ENCODE assay signal across 20 cellular contexts in the genomic region with DNA sequence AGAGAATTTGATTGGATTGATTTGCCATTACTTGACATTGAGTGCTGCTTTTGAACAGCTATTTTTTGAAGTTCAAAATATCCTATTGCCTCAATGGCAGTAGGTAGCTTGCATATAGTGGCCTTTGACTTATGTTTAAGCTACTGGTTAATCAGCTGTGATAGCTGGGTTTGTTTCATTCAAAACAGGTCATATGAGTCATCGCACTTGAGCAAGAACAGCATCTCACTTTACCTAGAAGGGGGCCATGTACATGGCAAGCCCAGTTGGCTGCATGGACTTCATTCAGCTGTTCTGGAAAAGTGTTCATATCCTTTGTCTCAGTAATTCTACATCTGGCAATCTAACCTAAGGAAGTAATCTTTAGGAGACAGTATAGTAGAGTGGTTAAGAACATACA. TPM values are rescaled to one million over a fixed set of nuclear protein-coding genes. Genes with fewer than 3 reads are reported as not detected.
A peak's percentile ranks its signal among the peaks of the same experiment; 100 is the strongest.
DNase-seq lines count a peak whose midpoint lies in the region; ATAC-seq, FAIRE-seq and TF ChIP-seq lines count a peak whose summit lies in the region.
"Had no signal": no experiment of that assay in that cellular context is flagged by ENCODE, and none has a peak within 500 bp of the region (broad histone marks: within the 10 kb centered on the region; RNA-seq: fewer than 3 reads in every experiment).

No MANE protein-coding gene starts in this region.

- H3K4me1 ChIP-seq in K562 (replicated peaks in 1 of 2; ENCODE audit: control insufficient read depth in 2 of 2, insufficient read depth in 2 of 2, low read length in 2 of 2) (peaks cover 8 to 13% of the 10 kb centered on the region in 2 experiments), mesenchymal stem cell (ENCODE audit: control insufficient read depth, insufficient read depth, low read depth, low read length) (no peaks in the 10 kb centered on the region), esophagus muscularis mucosa (no peaks in the 10 kb centered on the region)
- H3K4me1 ChIP-seq: colonic mucosa, left lung, prostate gland had no signal

- no peak overlapping the region for H3K23ac ChIP-seq in mesenchymal stem cell (ENCODE audit: low read length in 2 of 2)

- CTCF ChIA-PET in activated CD8-positive, alpha-beta T cell treated with anti-CD3 and anti-CD28 coated beads for 36 hours (lab: Charles Lee), result interaction anchor here (1.0 to 1.8 kb wide), 3 partner anchors 10 to 122 kb away, joined by 4 to 8 read pairs (median 5); no protein-coding TSS in a partner anchor
- CTCF ChIA-PET in activated CD8-positive, alpha-beta T cell treated with anti-CD3 and anti-CD28 coated beads, Interleukin-2, amount 10 ng/mL, durations not matched to agents 7 days and 5 days (lab: Charles Lee), result interaction anchor here (0.9 to 3.1 kb wide), 5 partner anchors 11 to 122 kb away, joined by 3 to 16 read pairs (median 3); no protein-coding TSS in a partner anchor
- CTCF ChIA-PET in K562 (lab: Yijun Ruan, JAX; ENCODE audit: low intra/inter-chr PET ratio), result no interaction called here
- CTCF ChIA-PET in Calu3 (lab: Charles Lee), result interaction anchor here (0.6 to 1.2 kb wide), 5 partner anchors 10 to 134 kb away, joined by 3 to 11 read pairs (median 4); no protein-coding TSS in a partner anchor

- no peak overlapping the region for H2BK12ac ChIP-seq in mesenchymal stem cell (ENCODE audit: low read length in 2 of 2)

- H3K4me1 Mint-ChIP-seq in activated CD8-positive, alpha-beta T cell treated with anti-CD3 and anti-CD28 coated beads for 36 hours (ENCODE audit: low read depth), result peaks cover 11% of the 10 kb centered on the region
- H3K4me1 Mint-ChIP-seq in activated CD8-positive, alpha-beta T cell treated with anti-CD3 and anti-CD28 coated beads, Interleukin-2, amount 10 ng/mL, durations not matched to agents 7 days and 5 days (ENCODE audit: low read depth), result no peaks in the 10 kb centered on the region
- no peaks in the 10 kb centered on the region for H3K4me1 Mint-ChIP-seq in Calu3 (ENCODE audit: low read depth, unreplicated experiment)
- H3K4me1 Mint-ChIP-seq: activated B cell treated with CpG ODN at 0.5 μM for 24 hours, naive B cell had no signal

- H3K18ac ChIP-seq in mesenchymal stem cell (ENCODE audit: low read depth in 1 of 2, low read length in 2 of 2), result no peak overlapping the region

- H3K79me2 ChIP-seq in K562 (ENCODE audit: control insufficient read depth, insufficient read depth, low read length), result no peaks in the 10 kb centered on the region

- H4K20me1 ChIP-seq in K562 (replicated peaks; ENCODE audit: control insufficient read depth, insufficient read depth, low read length), result no peaks in the 10 kb centered on the region

- no peaks in the 10 kb centered on the region for H3K36me3 Mint-ChIP-seq in activated CD8-positive, alpha-beta T cell treated with anti-CD3 and anti-CD28 coated beads for 36 hours (ENCODE audit: low read depth)
- H3K36me3 Mint-ChIP-seq in activated CD8-positive, alpha-beta T cell treated with anti-CD3 and anti-CD28 coated beads, Interleukin-2, amount 10 ng/mL, durations not matched to agents 7 days and 5 days (ENCODE audit: low read depth), result no peaks in the 10 kb centered on the region
- no peaks in the 10 kb centered on the region for H3K36me3 Mint-ChIP-seq in Calu3 (ENCODE audit: insufficient read depth, unreplicated experiment)
- H3K36me3 Mint-ChIP-seq: naive B cell had no signal

- H3K9ac ChIP-seq in K562 (ENCODE audit: insufficient read depth in 1 of 2, low read depth in 2 of 2, low read length in 2 of 2) (no peak overlapping the region), mesenchymal stem cell (ENCODE audit: low read length) (no peak overlapping the region)

- TF ChIP-seq RAD21 in K562 (CRISPR knock-in tag; conservative IDR thresholded peaks at IDR 0.05 in 1 of 2, IDR thresholded peaks at IDR 0.05 in 1 of 2), result no peak

- TF ChIP-seq CTCF in activated CD8-positive, alpha-beta T cell treated with anti-CD3 and anti-CD28 coated beads for 36 hours (IDR thresholded peaks at IDR 0.05), result no peak
- TF ChIP-seq CTCF in K562 (IDR thresholded peaks at IDR 0.05 in 2 of 3, conservative IDR thresholded peaks at IDR 0.05 in 1 of 3; ENCODE audit: insufficient read depth in 2 of 3, low read depth in 1 of 3, low read length in 3 of 3) (no peak), Calu3 (IDR thresholded peaks at IDR 0.05; ENCODE audit: unreplicated experiment) (no peak), esophagus muscularis mucosa (IDR thresholded peaks at IDR 0.05) (no peak)

- BruUV-seq in K562 (replicated peaks; lab: Mats Ljungman, UMichigan) (no TSS peak), Calu3 (replicated peaks; lab: Mats Ljungman, UMichigan) (no TSS peak)

- H2BK120ac ChIP-seq in mesenchymal stem cell (ENCODE audit: low read depth, low read length), result no peak overlapping the region

- H3K36me3 ChIP-seq in MG63, result no peaks in the 10 kb centered on the region
- no peaks in the 10 kb centered on the region for H3K36me3 ChIP-seq in K562 (ENCODE audit: control insufficient read depth, insufficient read depth, low read length)
- no peaks in the 10 kb centered on the region for H3K36me3 ChIP-seq in mesenchymal stem cell (ENCODE audit: control insufficient read depth in 1 of 2, insufficient read depth in 2 of 2, low read depth in 1 of 2, low read length in 2 of 2)
- H3K36me3 ChIP-seq in esophagus muscularis mucosa, result no peaks in the 10 kb centered on the region
- H3K36me3 ChIP-seq: colonic mucosa, left lung, prostate gland, thoracic aorta had no signal

- H3K9me1 ChIP-seq in K562 (ENCODE audit: control insufficient read depth, insufficient read depth, low read length), result no peaks in the 10 kb centered on the region

- H3K4me2 ChIP-seq in K562 (ENCODE audit: insufficient read depth, low read length), result no peak overlapping the region
- no peak overlapping the region for H3K4me2 ChIP-seq in mesenchymal stem cell (ENCODE audit: low read length, poor library complexity, severe bottlenecking)

- H2BK5ac ChIP-seq in mesenchymal stem cell (ENCODE audit: low read depth, low read length, poor library complexity, severe bottlenecking), result no peak overlapping the region

- peak; percentile 86 for ATAC-seq in activated CD8-positive, alpha-beta T cell treated with anti-CD3 and anti-CD28 coated beads for 36 hours
- ATAC-seq in activated CD8-positive, alpha-beta T cell treated with anti-CD3 and anti-CD28 coated beads, Interleukin-2, amount 10 ng/mL, durations not matched to agents 7 days and 5 days, result no peak
- ATAC-seq in K562 (peak; percentile 35; the same call in 1 of the 3 replicates), HG02981 (IDR thresholded peaks at IDR 0.05; ENCODE audit: unreplicated experiment) (no peak)
- ATAC-seq: left lung had no signal

- TF ChIP-seq EP300 in K562 (IDR thresholded peaks at IDR 0.05; ENCODE audit: low read length) (no peak), esophagus muscularis mucosa (IDR thresholded peaks at IDR 0.05) (no peak)

- no peak overlapping the region for H3K4ac ChIP-seq in mesenchymal stem cell (ENCODE audit: low read depth in 1 of 2, low read length in 2 of 2)

- 20% methylated on average over 1 of the region's 1 CpG for WGBS in K562 (ENCODE audit: insufficient coverage, low coverage, missing lambda C conversion rate)
- 100% methylated on average over 1 of the region's 1 CpG for WGBS in mesenchymal stem cell
- 100% methylated on average over 1 of the region's 1 CpG for WGBS in esophagus muscularis mucosa

- no peaks in the 10 kb centered on the region for H3K79me1 ChIP-seq in mesenchymal stem cell (replicated peaks; ENCODE audit: low read length, poor library complexity, severe bottlenecking)

- H3K14ac ChIP-seq in mesenchymal stem cell (ENCODE audit: low read length in 2 of 2), result no peak overlapping the region

- H4K91ac ChIP-seq in mesenchymal stem cell (ENCODE audit: low read length), result no peak overlapping the region

- DNase-seq in activated CD8-positive, alpha-beta T cell treated with anti-CD3 and anti-CD28 coated beads for 36 hours, result peak; percentile 26
- no peak for DNase-seq in activated CD8-positive, alpha-beta T cell treated with anti-CD3 and anti-CD28 coated beads, Interleukin-2, amount 10 ng/mL, durations not matched to agents 7 days and 5 days
- peak; percentile 9 for DNase-seq in MG63
- peak in 1 of 4 experiments; percentile 45 for DNase-seq in K562 (ENCODE audit: extremely low read depth in 1 of 4, low spot score in 3 of 4)
- peak; percentile 37 for DNase-seq in mesenchymal stem cell
- no peak for DNase-seq in Calu3
- no peak for DNase-seq in esophagus muscularis mucosa (ENCODE audit: extremely low spot score)
- DNase-seq: activated B cell treated with CpG ODN at 0.5 μM for 24 hours, amniotic stem cell, colonic mucosa, Karpas-422, left lung, naive B cell, NCI-H2029, NCI-H526 treated with DMSO at 0.1 percent for 48 hours, T-helper 1 cell had no signal

- in situ Hi-C loops in K562 (cut with MboI), result no loop called here

- FAIRE-seq in K562 (lab: Jason Lieb, UNC), result peak; percentile 15
- FAIRE-seq: GM12892 had no signal

- intact Hi-C loops in activated CD8-positive, alpha-beta T cell treated with anti-CD3 and anti-CD28 coated beads for 36 hours (cut with micrococcal nuclease), result no loop called here
- intact Hi-C loops in K562 (cut with micrococcal nuclease), result no loop called here
- intact Hi-C loops in Calu3 (cut with micrococcal nuclease; ENCODE audit: unreplicated experiment), result no loop called here
- intact Hi-C loops in esophagus muscularis mucosa (cut with DNase I), result no loop called here

- H2BK15ac ChIP-seq in mesenchymal stem cell (ENCODE audit: low read depth, poor library complexity, severe bottlenecking), result no peak overlapping the region

- H3K27me3 Mint-ChIP-seq in activated CD8-positive, alpha-beta T cell treated with anti-CD3 and anti-CD28 coated beads for 36 hours, result no peaks in the 10 kb centered on the region
- no peaks in the 10 kb centered on the region for H3K27me3 Mint-ChIP-seq in activated CD8-positive, alpha-beta T cell treated with anti-CD3 and anti-CD28 coated beads, Interleukin-2, amount 10 ng/mL, durations not matched to agents 7 days and 5 days (ENCODE audit: low read depth)
- no peaks in the 10 kb centered on the region for H3K27me3 Mint-ChIP-seq in Calu3 (ENCODE audit: unreplicated experiment)
- H3K27me3 Mint-ChIP-seq: activated B cell treated with CpG ODN at 0.5 μM for 24 hours, naive B cell had no signal

- H3K27me3 ChIP-seq in MG63 (no peaks in the 10 kb centered on the region), K562 (ENCODE audit: control insufficient read depth in 2 of 2, insufficient read depth in 2 of 2, low read length in 2 of 2) (no peaks in the 10 kb centered on the region), mesenchymal stem cell (ENCODE audit: control insufficient read depth in 1 of 2, insufficient read depth in 1 of 2, low read length in 2 of 2) (no peaks in the 10 kb centered on the region), esophagus muscularis mucosa (no peaks in the 10 kb centered on the region)
- H3K27me3 ChIP-seq: colonic mucosa, left lung had no signal

- no peak overlapping the region for H3K27ac Mint-ChIP-seq in activated CD8-positive, alpha-beta T cell treated with anti-CD3 and anti-CD28 coated beads for 36 hours
- no peak overlapping the region for H3K27ac Mint-ChIP-seq in activated CD8-positive, alpha-beta T cell treated with anti-CD3 and anti-CD28 coated beads, Interleukin-2, amount 10 ng/mL, durations not matched to agents 7 days and 5 days
- H3K27ac Mint-ChIP-seq in Calu3 (ENCODE audit: unreplicated experiment), result no peak overlapping the region
- H3K27ac Mint-ChIP-seq: activated B cell treated with CpG ODN at 0.5 μM for 24 hours had no signal

- no peak overlapping the region for H3K27ac ChIP-seq in K562 (ENCODE audit: extremely low read depth, low read depth, low read length)
- no peak overlapping the region for H3K27ac ChIP-seq in mesenchymal stem cell (ENCODE audit: low read length, poor library complexity, severe bottlenecking)
- no peak overlapping the region for H3K27ac ChIP-seq in esophagus muscularis mucosa (replicated peaks in 1 of 4)
- H3K27ac ChIP-seq: colonic mucosa, left lung, prostate gland, thoracic aorta had no signal

- H2AFZ ChIP-seq in K562 (ENCODE audit: low read depth, low read length), result no peak overlapping the region
- no peak overlapping the region for H2AFZ ChIP-seq in mesenchymal stem cell (ENCODE audit: low read depth, low read length)

- POLR2A ChIA-PET in activated CD8-positive, alpha-beta T cell treated with anti-CD3 and anti-CD28 coated beads for 36 hours (lab: Charles Lee), result interaction anchor here (0.5 to 1.9 kb wide), 4 partner anchors 10 to 148 kb away, joined by 3 to 5 read pairs (median 4); a partner anchor contains a TSS
- POLR2A ChIA-PET in activated CD8-positive, alpha-beta T cell treated with anti-CD3 and anti-CD28 coated beads, Interleukin-2, amount 10 ng/mL, durations not matched to agents 7 days and 5 days (lab: Charles Lee), result no interaction called here
- POLR2A ChIA-PET in K562 (lab: Yijun Ruan, JAX), result interaction anchor here (0.8 to 3.1 kb wide), 4 partner anchors 10 to 32 kb away, joined by 3 to 21 read pairs (median 6); no protein-coding TSS in a partner anchor

- no peaks in the 10 kb centered on the region for H3K9me3 ChIP-seq in MG63
- no peaks in the 10 kb centered on the region for H3K9me3 ChIP-seq in K562 (replicated peaks; ENCODE audit: control insufficient read depth, insufficient read depth, low read depth, low read length)
- no peaks in the 10 kb centered on the region for H3K9me3 ChIP-seq in mesenchymal stem cell (ENCODE audit: control insufficient read depth, low read length)
- H3K9me3 ChIP-seq in esophagus muscularis mucosa, result peaks cover 0 to 3% (median 0%) of the 10 kb centered on the region in 4 donors
- H3K9me3 ChIP-seq: colonic mucosa, left lung, prostate gland, thoracic aorta had no signal

- H3K9me3 Mint-ChIP-seq in activated CD8-positive, alpha-beta T cell treated with anti-CD3 and anti-CD28 coated beads for 36 hours, result no peaks in the 10 kb centered on the region
- H3K9me3 Mint-ChIP-seq in activated CD8-positive, alpha-beta T cell treated with anti-CD3 and anti-CD28 coated beads, Interleukin-2, amount 10 ng/mL, durations not matched to agents 7 days and 5 days (ENCODE audit: insufficient read depth), result no peaks in the 10 kb centered on the region
- no peaks in the 10 kb centered on the region for H3K9me3 Mint-ChIP-seq in Calu3 (ENCODE audit: low read depth, unreplicated experiment)
- H3K9me3 Mint-ChIP-seq: activated B cell treated with CpG ODN at 0.5 μM for 24 hours, naive B cell had no signal

- no peak overlapping the region for H4K8ac ChIP-seq in mesenchymal stem cell (ENCODE audit: low read length)

- TF ChIP-seq POLR2A in K562 (conservative IDR thresholded peaks at IDR 0.05) (no peak), esophagus muscularis mucosa (IDR thresholded peaks at IDR 0.05; ENCODE audit: low read depth) (no peak)

- H3K4me3 ChIP-seq in MG63 (no peak overlapping the region), K562 (no peak overlapping the region), mesenchymal stem cell (ENCODE audit: insufficient read depth in 1 of 2, low read depth in 1 of 2, low read length in 2 of 2) (no peak overlapping the region), esophagus muscularis mucosa (no peak overlapping the region)
- H3K4me3 ChIP-seq: colonic mucosa, left lung, prostate gland, thoracic aorta had no signal

- no peak overlapping the region for H3K4me3 Mint-ChIP-seq in activated CD8-positive, alpha-beta T cell treated with anti-CD3 and anti-CD28 coated beads for 36 hours
- no peak overlapping the region for H3K4me3 Mint-ChIP-seq in activated CD8-positive, alpha-beta T cell treated with anti-CD3 and anti-CD28 coated beads, Interleukin-2, amount 10 ng/mL, durations not matched to agents 7 days and 5 days
- no peak overlapping the region for H3K4me3 Mint-ChIP-seq in Calu3 (ENCODE audit: low read depth, unreplicated experiment)
- H3K4me3 Mint-ChIP-seq: activated B cell treated with CpG ODN at 0.5 μM for 24 hours, naive B cell had no signal

- no peak overlapping the region for H2AK5ac ChIP-seq in mesenchymal stem cell (ENCODE audit: low read length, severe bottlenecking)

RNA-seq across cellular contexts. Expression of a gene that starts 29.0 kb away (rescaled TPM):
- total RNA-seq in activated CD8-positive, alpha-beta T cell treated with anti-CD3 and anti-CD28 coated beads for 36 hours, result 10 to 100 TPM; 82.4 to 84.9 TPM
- total RNA-seq in activated CD8-positive, alpha-beta T cell treated with anti-CD3 and anti-CD28 coated beads, Interleukin-2, amount 10 ng/mL, durations not matched to agents 7 days and 5 days, result 100 to 1,000 TPM; 122 to 123 TPM
- total RNA-seq in MG63 (2014; rRNA removed; shearing (Covaris generic); ENCODE audit: low replicate concordance), result 5.5 and 14.6 TPM in 2 replicates
- 233 and 329 TPM in 2 replicates for total RNA-seq in K562 (2011; cell fraction: chromatin; rRNA removed; ENCODE audit: low replicate concordance)
- total RNA-seq in K562 (2011; cell fraction: nucleolus; rRNA removed), result 114 and 132 TPM in 2 replicates
- total RNA-seq in K562 (2011; cell fraction: nucleoplasm; rRNA removed), result 181 and 229 TPM in 2 replicates
- total RNA-seq in K562 (2014; rRNA removed) (22.1 and 28.9 TPM in 2 replicates), K562 (2014; rRNA removed; fragmentation: Illumina TruSeq; extraction: Trizol) (23.9 and 24.6 TPM in 2 replicates), K562 (2015; rRNA removed; fragmentation: Illumina TruSeq; extraction: Trizol) (22.5 and 25.3 TPM in 2 replicates), K562 (2021) (74.6 and 88.3 TPM in 2 replicates), Calu3 (2022) (51.7 and 52.5 TPM in 2 replicates), esophagus muscularis mucosa (10 to 100 TPM; 36.8 to 76.2 (median 44.5) TPM)
- polyA plus RNA-seq in K562 (2011; rRNA removed) (12.9 and 27.1 TPM in 2 replicates), K562 (2014; fragmentation: Illumina TruSeq; extraction: Trizol) (70.1 and 79.0 TPM in 2 replicates), K562 (2014; fragmentation: Nextera tagmentation; extraction: Ambion mirVana) (10 to 100 TPM in 1 of 2 experiments, 1 to 10 TPM in 1; 8.3 to 20.2 TPM), K562 (2014; rRNA removed) (38.6 and 38.7 TPM in 2 replicates)
- 20.1 and 23.5 TPM in 2 replicates for polyA plus RNA-seq in K562 (2011; cell fraction: cytosol; rRNA removed)
- polyA plus RNA-seq in K562 (2011; cell fraction: nucleus; rRNA removed), result 59.8 and 83.5 TPM in 2 replicates
- polyA plus RNA-seq in K562 (2012), result 54.3 and 62.2 TPM in 2 replicates
- 35.4 and 49.8 TPM in 2 replicates for polyA minus RNA-seq in K562 (2011; rRNA and poly(A)+ RNA removed)
- 61.6 and 92.0 TPM in 2 replicates for polyA minus RNA-seq in K562 (2011; cell fraction: cytosol; rRNA and poly(A)+ RNA removed)
- polyA minus RNA-seq in K562 (2011; cell fraction: nucleus; rRNA and poly(A)+ RNA removed), result 27.9 and 38.8 TPM in 2 replicates
- polyA plus RNA-seq in mesenchymal stem cell (2013, experiment 1 of 2), result 46.7 TPM
- 43.3 TPM for polyA plus RNA-seq in mesenchymal stem cell (2013, experiment 2 of 2)

Comparison
In these comparisons a context has a peak if more than half of its experiments do, and no peak if none do; other contexts are left out.
1. ATAC-seq: peak in activated CD8-positive, alpha-beta T cell treated with anti-CD3 and anti-CD28 coated beads for 36 hours (single experiment) and K562 (single experiment); none in activated CD8-positive, alpha-beta T cell treated with anti-CD3 and anti-CD28 coated beads, Interleukin-2, amount 10 ng/mL, durations not matched to agents 7 days and 5 days (single experiment) and HG02981 (single experiment).
2. DNase-seq: peak in activated CD8-positive, alpha-beta T cell treated with anti-CD3 and anti-CD28 coated beads for 36 hours (single experiment), MG63 (single experiment) and mesenchymal stem cell (single experiment); none in activated CD8-positive, alpha-beta T cell treated with anti-CD3 and anti-CD28 coated beads, Interleukin-2, amount 10 ng/mL, durations not matched to agents 7 days and 5 days (single experiment), Calu3 (single experiment) and esophagus muscularis mucosa (single experiment).